Comparison of ENCODE assay signal across 14 cellular contexts in the genomic region with DNA sequence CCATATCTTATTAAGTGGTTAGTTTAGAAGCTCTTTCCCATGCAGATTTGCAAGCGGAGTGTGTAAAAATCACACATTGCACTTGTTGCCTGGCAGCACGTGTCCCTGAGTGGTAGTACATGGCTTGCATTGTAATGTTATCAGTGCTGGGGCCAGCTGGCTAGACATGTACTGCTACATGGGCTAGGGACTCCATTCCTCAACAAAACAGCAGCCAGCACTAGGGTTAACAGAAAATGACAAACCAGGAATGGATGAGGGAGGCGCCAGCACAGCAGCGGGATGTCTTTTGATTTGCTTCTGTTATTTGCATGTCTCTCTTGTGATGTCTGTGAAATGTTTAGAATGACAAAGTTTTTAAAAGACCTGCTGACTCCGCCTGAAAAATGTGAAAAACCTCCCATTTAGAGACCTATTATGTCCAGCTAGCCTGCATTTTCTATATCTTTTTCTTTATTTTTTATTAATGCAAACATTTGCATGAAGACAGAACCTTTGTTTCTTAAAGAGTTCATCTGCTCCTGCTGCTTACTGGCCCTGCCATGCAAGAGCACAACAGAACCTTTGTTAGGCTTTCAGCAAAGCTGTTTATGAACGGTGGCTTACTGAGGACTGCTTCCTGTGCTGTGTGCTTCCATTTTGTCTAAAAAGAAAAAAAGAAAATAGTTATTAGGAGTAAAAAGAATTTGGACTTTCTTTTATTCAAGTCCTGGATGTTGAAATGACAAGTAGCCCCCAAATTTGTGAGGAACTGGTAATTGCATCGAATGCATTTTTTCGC. TPM values are rescaled to one million over a fixed set of nuclear protein-coding genes. Genes with fewer than 3 reads are reported as not detected.
DNase-seq lines count a peak whose midpoint lies in the region; ATAC-seq and TF ChIP-seq lines count a peak whose summit lies in the region.
"Had no signal": no experiment of that assay in that cellular context is flagged by ENCODE, and none has a peak within 500 bp of the region (broad histone marks: within the 10 kb centered on the region; RNA-seq: fewer than 3 reads in every experiment).

No MANE protein-coding gene starts in this region.

- DNase-seq in WTC11 (ENCODE audit: low spot score) (peak; percentile 33), iPS DF 19.7 (ENCODE audit: low read depth, low spot score) (peak; percentile 25), retinal pigment epithelial cell (ENCODE audit: low read depth) (peak; percentile 0), NCI-H1436 (lab: John Stamatoyannopoulos, UW) (no peak)
- DNase-seq: activated CD4-positive, alpha-beta T cell treated with anti-CD3 and anti-CD28 coated beads for 4 hours; activated naive CD4-positive, alpha-beta T cell; DND-41; effector memory CD4-positive, alpha-beta T cell; NCI-H2171; testis had no signal

- TF ChIP-seq CTCF in WTC11 (IDR thresholded peaks at IDR 0.05) (no peak), retinal pigment epithelial cell (conservative IDR thresholded peaks at IDR 0.05; ENCODE audit: low read depth, low read length) (no peak)

- H3K36me3 ChIP-seq in HUES48 (ENCODE audit: control insufficient read depth, insufficient read depth, low read length): no peaks in the 10 kb centered on the region

- POLR2A ChIA-PET in WTC11 (lab: Charles Lee): interaction anchor here (0.6 kb wide), 1 partner anchor 41 kb away, joined by 3 read pairs; no protein-coding TSS in a partner anchor

- H3K36me3 Mint-ChIP-seq in WTC11: no peaks in the 10 kb centered on the region

- no peaks in the 10 kb centered on the region for H3K27me3 ChIP-seq in HUES48 (ENCODE audit: control insufficient read depth, insufficient read depth, low read length)
- H3K27me3 ChIP-seq: testis had no signal

- H3K27me3 Mint-ChIP-seq in WTC11 (ENCODE audit: low read depth): peaks cover 55% of the 10 kb centered on the region

- no peak overlapping the region for H3K4me3 Mint-ChIP-seq in WTC11

- CTCF ChIA-PET in WTC11 (lab: Charles Lee): interaction anchor here (0.6 to 1.2 kb wide), 2 partner anchors 99 to 176 kb away, joined by 4 read pairs; no protein-coding TSS in a partner anchor

- ATAC-seq in WTC11: peak; percentile 91
- no peak for ATAC-seq in GM18520 (IDR thresholded peaks at IDR 0.05; ENCODE audit: unreplicated experiment)
- no peak for ATAC-seq in GM18511 (IDR thresholded peaks at IDR 0.05; ENCODE audit: unreplicated experiment)

- H3K4me3 ChIP-seq in HUES48 (ENCODE audit: low read depth, low read length) (peak overlapping the region; percentile 10; the same call in 1 of the 2 replicates), retinal pigment epithelial cell (ENCODE audit: low read length) (no peak overlapping the region)
- H3K4me3 ChIP-seq: SK-N-MC, testis had no signal

- H3K27ac ChIP-seq in HUES48 (ENCODE audit: low read depth, low read length): peak overlapping the region; percentile 90
- H3K27ac ChIP-seq: SK-N-MC, testis had no signal

- H3K4me1 Mint-ChIP-seq in WTC11: peaks cover 26% of the 10 kb centered on the region

- no peak overlapping the region for H3K27ac Mint-ChIP-seq in WTC11

- peaks cover 38% of the 10 kb centered on the region for H3K4me1 ChIP-seq in HUES48 (ENCODE audit: control insufficient read depth, insufficient read depth, low read length)
- H3K4me1 ChIP-seq: testis had no signal

- no peak overlapping the region for H3K9ac ChIP-seq in HUES48 (ENCODE audit: low read depth, low read length)

- H3K9me3 Mint-ChIP-seq in WTC11: no peaks in the 10 kb centered on the region

- H3K9me3 ChIP-seq in HUES48 (ENCODE audit: control insufficient read depth, insufficient read depth, low read length): no peaks in the 10 kb centered on the region
- H3K9me3 ChIP-seq: testis had no signal

TF ChIP-seq in WTC11, 78 proteins besides CTCF, POLR2A, EP300 and RAD21 (continues in another document):
- TF ChIP-seq SMAD3 (CRISPR knock-in tag; IDR thresholded peaks at IDR 0.05; ENCODE audit: borderline replicate concordance): no peak
- TF ChIP-seq, protein P1, sequence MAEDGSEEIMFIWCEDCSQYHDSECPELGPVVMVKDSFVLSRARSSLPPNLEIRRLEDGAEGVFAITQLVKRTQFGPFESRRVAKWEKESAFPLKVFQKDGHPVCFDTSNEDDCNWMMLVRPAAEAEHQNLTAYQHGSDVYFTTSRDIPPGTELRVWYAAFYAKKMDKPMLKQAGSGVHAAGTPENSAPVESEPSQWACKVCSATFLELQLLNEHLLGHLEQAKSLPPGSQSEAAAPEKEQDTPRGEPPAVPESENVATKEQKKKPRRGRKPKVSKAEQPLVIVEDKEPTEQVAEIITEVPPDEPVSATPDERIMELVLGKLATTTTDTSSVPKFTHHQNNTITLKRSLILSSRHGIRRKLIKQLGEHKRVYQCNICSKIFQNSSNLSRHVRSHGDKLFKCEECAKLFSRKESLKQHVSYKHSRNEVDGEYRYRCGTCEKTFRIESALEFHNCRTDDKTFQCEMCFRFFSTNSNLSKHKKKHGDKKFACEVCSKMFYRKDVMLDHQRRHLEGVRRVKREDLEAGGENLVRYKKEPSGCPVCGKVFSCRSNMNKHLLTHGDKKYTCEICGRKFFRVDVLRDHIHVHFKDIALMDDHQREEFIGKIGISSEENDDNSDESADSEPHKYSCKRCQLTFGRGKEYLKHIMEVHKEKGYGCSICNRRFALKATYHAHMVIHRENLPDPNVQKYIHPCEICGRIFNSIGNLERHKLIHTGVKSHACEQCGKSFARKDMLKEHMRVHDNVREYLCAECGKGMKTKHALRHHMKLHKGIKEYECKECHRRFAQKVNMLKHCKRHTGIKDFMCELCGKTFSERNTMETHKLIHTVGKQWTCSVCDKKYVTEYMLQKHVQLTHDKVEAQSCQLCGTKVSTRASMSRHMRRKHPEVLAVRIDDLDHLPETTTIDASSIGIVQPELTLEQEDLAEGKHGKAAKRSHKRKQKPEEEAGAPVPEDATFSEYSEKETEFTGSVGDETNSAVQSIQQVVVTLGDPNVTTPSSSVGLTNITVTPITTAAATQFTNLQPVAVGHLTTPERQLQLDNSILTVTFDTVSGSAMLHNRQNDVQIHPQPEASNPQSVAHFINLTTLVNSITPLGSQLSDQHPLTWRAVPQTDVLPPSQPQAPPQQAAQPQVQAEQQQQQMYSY (CRISPR knock-in tag; IDR thresholded peaks at IDR 0.05): no peak
- TF ChIP-seq ZNF396 (CRISPR knock-in tag; IDR thresholded peaks at IDR 0.05; ENCODE audit: borderline replicate concordance): no peak
- TF ChIP-seq, protein P2, sequence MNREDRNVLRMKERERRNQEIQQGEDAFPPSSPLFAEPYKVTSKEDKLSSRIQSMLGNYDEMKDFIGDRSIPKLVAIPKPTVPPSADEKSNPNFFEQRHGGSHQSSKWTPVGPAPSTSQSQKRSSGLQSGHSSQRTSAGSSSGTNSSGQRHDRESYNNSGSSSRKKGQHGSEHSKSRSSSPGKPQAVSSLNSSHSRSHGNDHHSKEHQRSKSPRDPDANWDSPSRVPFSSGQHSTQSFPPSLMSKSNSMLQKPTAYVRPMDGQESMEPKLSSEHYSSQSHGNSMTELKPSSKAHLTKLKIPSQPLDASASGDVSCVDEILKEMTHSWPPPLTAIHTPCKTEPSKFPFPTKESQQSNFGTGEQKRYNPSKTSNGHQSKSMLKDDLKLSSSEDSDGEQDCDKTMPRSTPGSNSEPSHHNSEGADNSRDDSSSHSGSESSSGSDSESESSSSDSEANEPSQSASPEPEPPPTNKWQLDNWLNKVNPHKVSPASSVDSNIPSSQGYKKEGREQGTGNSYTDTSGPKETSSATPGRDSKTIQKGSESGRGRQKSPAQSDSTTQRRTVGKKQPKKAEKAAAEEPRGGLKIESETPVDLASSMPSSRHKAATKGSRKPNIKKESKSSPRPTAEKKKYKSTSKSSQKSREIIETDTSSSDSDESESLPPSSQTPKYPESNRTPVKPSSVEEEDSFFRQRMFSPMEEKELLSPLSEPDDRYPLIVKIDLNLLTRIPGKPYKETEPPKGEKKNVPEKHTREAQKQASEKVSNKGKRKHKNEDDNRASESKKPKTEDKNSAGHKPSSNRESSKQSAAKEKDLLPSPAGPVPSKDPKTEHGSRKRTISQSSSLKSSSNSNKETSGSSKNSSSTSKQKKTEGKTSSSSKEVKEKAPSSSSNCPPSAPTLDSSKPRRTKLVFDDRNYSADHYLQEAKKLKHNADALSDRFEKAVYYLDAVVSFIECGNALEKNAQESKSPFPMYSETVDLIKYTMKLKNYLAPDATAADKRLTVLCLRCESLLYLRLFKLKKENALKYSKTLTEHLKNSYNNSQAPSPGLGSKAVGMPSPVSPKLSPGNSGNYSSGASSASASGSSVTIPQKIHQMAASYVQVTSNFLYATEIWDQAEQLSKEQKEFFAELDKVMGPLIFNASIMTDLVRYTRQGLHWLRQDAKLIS (CRISPR knock-in tag; IDR thresholded peaks at IDR 0.05; ENCODE audit: borderline replicate concordance): no peak
- no peak for TF ChIP-seq SOX15 (CRISPR knock-in tag; IDR thresholded peaks at IDR 0.05)
- peak; percentile 53; the same call in 1 of the 2 replicates for TF ChIP-seq TEAD1 (CRISPR knock-in tag; IDR thresholded peaks at IDR 0.05)
- TF ChIP-seq MXD4 (CRISPR knock-in tag; IDR thresholded peaks at IDR 0.05; ENCODE audit: borderline replicate concordance): no peak
- TF ChIP-seq, protein P3, sequence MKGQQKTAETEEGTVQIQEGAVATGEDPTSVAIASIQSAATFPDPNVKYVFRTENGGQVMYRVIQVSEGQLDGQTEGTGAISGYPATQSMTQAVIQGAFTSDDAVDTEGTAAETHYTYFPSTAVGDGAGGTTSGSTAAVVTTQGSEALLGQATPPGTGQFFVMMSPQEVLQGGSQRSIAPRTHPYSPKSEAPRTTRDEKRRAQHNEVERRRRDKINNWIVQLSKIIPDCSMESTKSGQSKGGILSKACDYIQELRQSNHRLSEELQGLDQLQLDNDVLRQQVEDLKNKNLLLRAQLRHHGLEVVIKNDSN (CRISPR knock-in tag; IDR thresholded peaks at IDR 0.05): 0 out of 2 replicates have a peak, but pooled peaks have one; percentile 21
- TF ChIP-seq PRRX2 (CRISPR knock-in tag; IDR thresholded peaks at IDR 0.05): no peak

RNA-seq across cellular contexts. Expression of a gene that starts 40.7 kb away (rescaled TPM):
- total RNA-seq in WTC11 (2021): 23.6 to 27.6 TPM (median 27.5 TPM) in 3 replicates

RNA-seq across cellular contexts. Expression of a gene that starts 58.9 kb away (rescaled TPM):
- total RNA-seq in WTC11 (2021): 27.6 to 39.5 TPM (median 28.0 TPM) in 3 replicates
